ENCODE assay signal across 8 cellular contexts in genomic region chr19:18044825-18045304, GRCh38. TPM values are rescaled to one million over a fixed set of nuclear protein-coding genes. Genes with fewer than 3 reads are reported as not detected.
DNase-seq lines count a peak whose midpoint lies in the region; ATAC-seq and TF ChIP-seq lines count a peak whose summit lies in the region.

No MANE protein-coding gene starts in this region.

- ATAC-seq in GM18498 (IDR thresholded peaks at IDR 0.05; ENCODE audit: unreplicated experiment) (peak; percentile 95), HG02642 (IDR thresholded peaks at IDR 0.05; ENCODE audit: poor library complexity, unreplicated experiment) (peak; percentile 94)

- no peak for TF ChIP-seq CTCF in chondrocyte (IDR thresholded peaks at IDR 0.05)

- H3K36me3 Mint-ChIP-seq in chondrocyte (ENCODE audit: low read depth), result no peaks in the 10 kb centered on the region

- H3K4me1 Mint-ChIP-seq in chondrocyte (ENCODE audit: low read depth), result peaks cover 28% of the 10 kb centered on the region

- DNase-seq in NCI-H2029 (lab: John Stamatoyannopoulos, UW) (peak; percentile 95), chondrocyte (ENCODE audit: low spot score) (no peak), medulla oblongata (ENCODE audit: extremely low spot score) (peak; percentile 87), NCI-H2081 treated with DMSO at 0.1 percent for 48 hours (lab: John Stamatoyannopoulos, UW) (no peak)
- DNase-seq in activated CD4-positive, CD25-positive, alpha-beta regulatory T cell treated with anti-CD3 and anti-CD28 coated beads, Interleukin-2, amount 50 U/mL, for 72 hours, result peak; percentile 82
- peak; percentile 75 for DNase-seq in stimulated activated CD8-positive, alpha-beta memory T cell treated with anti-CD3 and anti-CD28 coated beads, Interleukin-12 subunit alpha, Interleukin-12 subunit beta, amount 100 ng/mL, for 4 hours (ENCODE audit: low read depth)

- peaks cover 9% of the 10 kb centered on the region for H3K9me3 Mint-ChIP-seq in chondrocyte (ENCODE audit: low read depth)

- H3K27me3 Mint-ChIP-seq in chondrocyte (ENCODE audit: low read depth), result no peaks in the 10 kb centered on the region

- peak overlapping the region; percentile 85 for H3K27ac Mint-ChIP-seq in chondrocyte (ENCODE audit: unreplicated experiment)

- peak overlapping the region; percentile 60 for H3K4me3 Mint-ChIP-seq in chondrocyte (ENCODE audit: unreplicated experiment)

RNA-seq across cellular contexts. Expression of gene ARRDC2, which starts 36.9 kb away (rescaled TPM):
- total RNA-seq in chondrocyte, result 12.2 to 19.8 TPM (median 17.8 TPM) in 3 replicates

RNA-seq across cellular contexts. Expression of gene IL12RB1, which starts 41.9 kb away (rescaled TPM):
- total RNA-seq in chondrocyte, result not detected in 3 replicates

RNA-seq across cellular contexts. Expression of gene MAST3, which starts 52.7 kb away (rescaled TPM):
- total RNA-seq in chondrocyte, result 9.7 to 10.1 TPM (median 10.0 TPM) in 3 replicates

Comparison
In these comparisons a context has a peak if more than half of its experiments do, and no peak if none do; other contexts are left out.
1. DNase-seq: peak in NCI-H2029 (single experiment), activated CD4-positive, CD25-positive, alpha-beta regulatory T cell treated with anti-CD3 and anti-CD28 coated beads, Interleukin-2, amount 50 U/mL, for 72 hours (single experiment), medulla oblongata (single experiment) and stimulated activated CD8-positive, alpha-beta memory T cell treated with anti-CD3 and anti-CD28 coated beads, Interleukin-12 subunit alpha, Interleukin-12 subunit beta, amount 100 ng/mL, for 4 hours (single experiment); none in chondrocyte (single experiment) and NCI-H2081 treated with DMSO at 0.1 percent for 48 hours (single experiment).